8 cellular contexts compared by ENCODE assay signal in genomic region chr9:110021891-110022290, GRCh38.
DNase-seq lines count a peak whose midpoint lies in the region; ATAC-seq and TF ChIP-seq lines count a peak whose summit lies in the region.

No MANE protein-coding gene starts in this region.

- peak overlapping the region; percentile 10 to 57 (median 47) for H3K27ac Mint-ChIP-seq in CD4-positive, CD25-positive, alpha-beta regulatory T cell
- H3K27ac Mint-ChIP-seq in activated T-helper 1 cell treated with anti-CD3 and anti-CD28 coated beads, Interleukin-12 subunit alpha, Interleukin-12 subunit beta, Interleukin-2, Interleukin-4 antibody, amounts not matched to agents 30 ng/mL and 10 ng/mL and 1 ng/mL, durations not matched to agents 14 hours and 24 hours and 36 hours: peak overlapping the region; percentile 66
- H3K27ac Mint-ChIP-seq in immature natural killer cell: no peak overlapping the region

- no peak overlapping the region for H3K27ac ChIP-seq in CD4-positive, CD25-positive, alpha-beta regulatory T cell (ENCODE audit: insufficient read depth, low read length, poor library complexity, severe bottlenecking)
- H3K27ac ChIP-seq in psoas muscle: no peak overlapping the region

- peak in 1 of 3 donors; percentile 61 for DNase-seq in CD4-positive, CD25-positive, alpha-beta regulatory T cell
- no peak for DNase-seq in activated T-helper 1 cell treated with anti-CD3 and anti-CD28 coated beads, Interleukin-12 subunit alpha, Interleukin-12 subunit beta, Interleukin-2, Interleukin-4 antibody, amounts not matched to agents 30 ng/mL and 10 ng/mL and 1 ng/mL, durations not matched to agents 14 hours and 24 hours and 36 hours (ENCODE audit: low spot score)
- DNase-seq in immature natural killer cell (no peak), NCI-H345 treated with DMSO at 0.1 percent for 48 hours (lab: John Stamatoyannopoulos, UW; ENCODE audit: unreplicated experiment) (no peak), H4 (ENCODE audit: low spot score) (no peak), psoas muscle (no peak)

- no peak for TF ChIP-seq CTCF in psoas muscle (IDR thresholded peaks at IDR 0.05)

- H3K4me3 ChIP-seq in CD4-positive, CD25-positive, alpha-beta regulatory T cell (ENCODE audit: low read depth, low read length): peak overlapping the region; percentile 44
- H3K4me3 ChIP-seq in psoas muscle: no peak overlapping the region

- intact Hi-C loops in activated T-helper 1 cell treated with anti-CD3 and anti-CD28 coated beads, Interleukin-12 subunit alpha, Interleukin-12 subunit beta, Interleukin-2, Interleukin-4 antibody, amounts not matched to agents 30 ng/mL and 10 ng/mL and 1 ng/mL, durations not matched to agents 14 hours and 24 hours and 36 hours (cut with micrococcal nuclease): no loop called here
- intact Hi-C loops in psoas muscle (cut with DNase I): no loop called here

- no peaks in the 10 kb centered on the region for H3K27me3 ChIP-seq in CD4-positive, CD25-positive, alpha-beta regulatory T cell (ENCODE audit: control insufficient read depth, insufficient read depth, low read length)
- no peaks in the 10 kb centered on the region for H3K27me3 ChIP-seq in psoas muscle (ENCODE audit: insufficient read depth in 3 of 3, low read length in 2 of 3)

- peaks cover 8% of the 10 kb centered on the region for H3K4me1 ChIP-seq in CD4-positive, CD25-positive, alpha-beta regulatory T cell (ENCODE audit: control insufficient read depth, insufficient read depth, low read length, poor library complexity, severe bottlenecking)
- H3K4me1 ChIP-seq in psoas muscle: peaks cover under 1% of the 10 kb centered on the region

- WGBS in psoas muscle, 3 donors: 76 to 85% (median 83%) methylated on average over 2 of the region's 2 CpGs

- peaks cover 5% of the 10 kb centered on the region for H3K36me3 Mint-ChIP-seq in CD4-positive, CD25-positive, alpha-beta regulatory T cell
- H3K36me3 Mint-ChIP-seq in activated T-helper 1 cell treated with anti-CD3 and anti-CD28 coated beads, Interleukin-12 subunit alpha, Interleukin-12 subunit beta, Interleukin-2, Interleukin-4 antibody, amounts not matched to agents 30 ng/mL and 10 ng/mL and 1 ng/mL, durations not matched to agents 14 hours and 24 hours and 36 hours (ENCODE audit: low read depth): peaks cover 4% of the 10 kb centered on the region
- H3K36me3 Mint-ChIP-seq in immature natural killer cell: no peaks in the 10 kb centered on the region

- no peaks in the 10 kb centered on the region for H3K36me3 ChIP-seq in CD4-positive, CD25-positive, alpha-beta regulatory T cell (ENCODE audit: control insufficient read depth, insufficient read depth, low read length)
- H3K36me3 ChIP-seq in psoas muscle (ENCODE audit: insufficient read depth in 1 of 2, low read depth in 1 of 2): no peaks in the 10 kb centered on the region

- peak; percentile 47 to 74 for ATAC-seq in CD4-positive, CD25-positive, alpha-beta regulatory T cell (ENCODE audit: low read depth in 2 of 2)
- ATAC-seq in GM19328 (IDR thresholded peaks at IDR 0.05; ENCODE audit: unreplicated experiment) (peak; percentile 97), HG03196 (IDR thresholded peaks at IDR 0.05; ENCODE audit: unreplicated experiment) (peak; percentile 96), psoas muscle (no peak)

- no peaks in the 10 kb centered on the region for H3K9me3 Mint-ChIP-seq in CD4-positive, CD25-positive, alpha-beta regulatory T cell
- no peaks in the 10 kb centered on the region for H3K9me3 Mint-ChIP-seq in activated T-helper 1 cell treated with anti-CD3 and anti-CD28 coated beads, Interleukin-12 subunit alpha, Interleukin-12 subunit beta, Interleukin-2, Interleukin-4 antibody, amounts not matched to agents 30 ng/mL and 10 ng/mL and 1 ng/mL, durations not matched to agents 14 hours and 24 hours and 36 hours
- no peaks in the 10 kb centered on the region for H3K9me3 Mint-ChIP-seq in immature natural killer cell

- peak overlapping the region in 3 of 4 donors; percentile 1 to 66 (median 7) for H3K4me3 Mint-ChIP-seq in CD4-positive, CD25-positive, alpha-beta regulatory T cell
- no peak overlapping the region for H3K4me3 Mint-ChIP-seq in activated T-helper 1 cell treated with anti-CD3 and anti-CD28 coated beads, Interleukin-12 subunit alpha, Interleukin-12 subunit beta, Interleukin-2, Interleukin-4 antibody, amounts not matched to agents 30 ng/mL and 10 ng/mL and 1 ng/mL, durations not matched to agents 14 hours and 24 hours and 36 hours
- H3K4me3 Mint-ChIP-seq in immature natural killer cell: no peak overlapping the region

- no peaks in the 10 kb centered on the region for H3K27me3 Mint-ChIP-seq in CD4-positive, CD25-positive, alpha-beta regulatory T cell
- no peaks in the 10 kb centered on the region for H3K27me3 Mint-ChIP-seq in activated T-helper 1 cell treated with anti-CD3 and anti-CD28 coated beads, Interleukin-12 subunit alpha, Interleukin-12 subunit beta, Interleukin-2, Interleukin-4 antibody, amounts not matched to agents 30 ng/mL and 10 ng/mL and 1 ng/mL, durations not matched to agents 14 hours and 24 hours and 36 hours (ENCODE audit: insufficient read depth)
- H3K27me3 Mint-ChIP-seq in immature natural killer cell (ENCODE audit: low read depth in 3 of 3): peaks cover 0 to 10% (median 0%) of the 10 kb centered on the region in 3 donors

- H3K9me3 ChIP-seq in CD4-positive, CD25-positive, alpha-beta regulatory T cell (ENCODE audit: control insufficient read depth in 2 of 2, low read length in 2 of 2): no peaks in the 10 kb centered on the region
- H3K9me3 ChIP-seq in psoas muscle: no peaks in the 10 kb centered on the region

- peaks cover 7 to 21% (median 13%) of the 10 kb centered on the region in 4 donors for H3K4me1 Mint-ChIP-seq in CD4-positive, CD25-positive, alpha-beta regulatory T cell
- H3K4me1 Mint-ChIP-seq in activated T-helper 1 cell treated with anti-CD3 and anti-CD28 coated beads, Interleukin-12 subunit alpha, Interleukin-12 subunit beta, Interleukin-2, Interleukin-4 antibody, amounts not matched to agents 30 ng/mL and 10 ng/mL and 1 ng/mL, durations not matched to agents 14 hours and 24 hours and 36 hours (ENCODE audit: low read depth): peaks cover 7% of the 10 kb centered on the region
- H3K4me1 Mint-ChIP-seq in immature natural killer cell: no peaks in the 10 kb centered on the region

Comparison
In these comparisons a context has a peak if more than half of its experiments do, and no peak if none do; other contexts are left out.
1. ATAC-seq: peak in CD4-positive, CD25-positive, alpha-beta regulatory T cell (2 of 2), GM19328 (single experiment) and HG03196 (single experiment); none in psoas muscle (0 of 4).
2. H3K27ac Mint-ChIP-seq: peak in CD4-positive, CD25-positive, alpha-beta regulatory T cell (3 of 3) and activated T-helper 1 cell treated with anti-CD3 and anti-CD28 coated beads, Interleukin-12 subunit alpha, Interleukin-12 subunit beta, Interleukin-2, Interleukin-4 antibody, amounts not matched to agents 30 ng/mL and 10 ng/mL and 1 ng/mL, durations not matched to agents 14 hours and 24 hours and 36 hours (single experiment); none in immature natural killer cell (0 of 6).
3. H3K4me3 Mint-ChIP-seq: peak in CD4-positive, CD25-positive, alpha-beta regulatory T cell (3 of 4); none in activated T-helper 1 cell treated with anti-CD3 and anti-CD28 coated beads, Interleukin-12 subunit alpha, Interleukin-12 subunit beta, Interleukin-2, Interleukin-4 antibody, amounts not matched to agents 30 ng/mL and 10 ng/mL and 1 ng/mL, durations not matched to agents 14 hours and 24 hours and 36 hours (single experiment) and immature natural killer cell (0 of 5).